In the genomic region with DNA sequence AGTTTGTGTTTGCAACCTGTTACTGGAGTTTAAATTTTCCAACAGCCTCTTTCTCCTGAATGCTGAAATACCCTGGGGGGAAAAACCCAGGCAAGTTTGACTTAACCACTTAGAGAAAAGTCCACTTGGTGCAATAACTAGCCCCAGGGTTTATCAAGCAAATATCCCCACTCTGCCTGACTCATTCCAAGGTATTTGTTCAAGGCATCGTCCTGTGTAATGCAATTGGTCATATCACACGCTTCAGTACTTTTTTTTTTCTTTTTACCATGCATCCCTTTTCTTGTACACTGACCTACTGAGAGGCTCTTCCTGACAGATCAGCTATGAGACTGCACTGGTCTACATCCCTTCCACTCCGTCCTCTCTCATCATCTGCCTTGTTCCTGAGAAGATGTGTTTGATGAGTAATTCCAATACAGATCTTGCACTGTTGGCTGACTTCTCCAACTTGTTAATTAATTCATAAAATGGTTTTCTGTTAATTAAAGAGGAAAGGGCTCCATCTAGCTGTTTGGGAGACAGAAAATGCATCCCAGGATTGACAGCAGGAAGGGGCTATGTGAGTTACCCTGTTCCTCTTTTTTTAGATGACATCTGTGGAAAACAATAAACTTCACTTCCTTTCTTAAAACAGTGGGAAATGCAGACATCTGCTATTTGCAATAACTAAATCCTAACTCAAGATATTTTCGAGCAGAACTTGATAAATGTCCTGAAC, we compare ENCODE assay signal across 12 cellular contexts.
DNase-seq lines count a peak whose midpoint lies in the region; ATAC-seq, FAIRE-seq and TF ChIP-seq lines count a peak whose summit lies in the region.
"Had no signal": no experiment of that assay in that cellular context is flagged by ENCODE, and none has a peak within 500 bp of the region (broad histone marks: within the 10 kb centered on the region; RNA-seq: fewer than 3 reads in every experiment).

No MANE protein-coding gene starts in this region.

- in situ Hi-C loops in GM23248 (cut with MboI) = no loop called here

- POLR2A ChIA-PET in SK-N-SH (lab: Yijun Ruan, JAX) = no interaction called here

- H4K20me1 ChIP-seq in GM23248 (ENCODE audit: insufficient read depth) (no peaks in the 10 kb centered on the region), SK-N-SH (ENCODE audit: insufficient read depth) (no peaks in the 10 kb centered on the region)

- H3K36me3 ChIP-seq in GM23248 (ENCODE audit: low read depth) (no peaks in the 10 kb centered on the region), SK-N-SH (replicated peaks in 1 of 2; ENCODE audit: control insufficient read depth in 1 of 2, insufficient read depth in 2 of 2, low read length in 1 of 2) (no peaks in the 10 kb centered on the region), small intestine (ENCODE audit: control insufficient read depth in 2 of 2, insufficient read depth in 2 of 2, low read length in 2 of 2) (no peaks in the 10 kb centered on the region)

- no peak for TF ChIP-seq RAD21 in SK-N-SH (IDR thresholded peaks at IDR 0.05; ENCODE audit: low read length)

- no peak for FAIRE-seq in small intestine (lab: Jason Lieb, UNC)
- FAIRE-seq: GM19239 had no signal

- no peaks in the 10 kb centered on the region for H3K9me3 ChIP-seq in GM23248 (ENCODE audit: low read depth)
- H3K9me3 ChIP-seq in SK-N-SH = no peaks in the 10 kb centered on the region
- no peaks in the 10 kb centered on the region for H3K9me3 ChIP-seq in small intestine (ENCODE audit: control insufficient read depth, low read depth)
- H3K9me3 ChIP-seq: testis had no signal

- no peak for TF ChIP-seq EP300 in SK-N-SH (IDR thresholded peaks at IDR 0.05; ENCODE audit: borderline replicate concordance in 1 of 2, low read depth in 1 of 2, low read length in 1 of 2)

- CTCF ChIA-PET in SK-N-SH (lab: Yijun Ruan, JAX) = interaction anchor here (0.6 to 1.0 kb wide), 2 partner anchors 11 to 12 kb away, joined by 3 read pairs; no protein-coding TSS in a partner anchor

- H3F3A ChIP-seq in GM23248 (ENCODE audit: insufficient read depth) = peaks cover 31% of the 10 kb centered on the region
- peaks cover 4% of the 10 kb centered on the region for H3F3A ChIP-seq in SK-N-SH (replicated peaks; ENCODE audit: insufficient read depth)

- no peaks in the 10 kb centered on the region for H3K79me2 ChIP-seq in GM23248 (ENCODE audit: insufficient read depth)
- H3K79me2 ChIP-seq in SK-N-SH (ENCODE audit: insufficient read depth) = no peaks in the 10 kb centered on the region

- H3K4me2 ChIP-seq in GM23248 (ENCODE audit: unreplicated experiment) = peak overlapping the region; percentile 12
- no peak overlapping the region for H3K4me2 ChIP-seq in SK-N-SH

- H3K4me3 ChIP-seq in GM23248 = no peak overlapping the region
- no peak overlapping the region for H3K4me3 ChIP-seq in SK-N-SH (ENCODE audit: low read depth in 2 of 2, low read length in 1 of 2)
- no peak overlapping the region for H3K4me3 ChIP-seq in foreskin fibroblast (ENCODE audit: low read depth in 1 of 2, low read length in 2 of 2)
- H3K4me3 ChIP-seq in small intestine (ENCODE audit: low read depth in 1 of 2, low read length in 2 of 2) = no peak overlapping the region
- H3K4me3 ChIP-seq: testis had no signal

- H2AFZ ChIP-seq in GM23248 (no peak overlapping the region), SK-N-SH (ENCODE audit: low read depth) (no peak overlapping the region)

- H3K4me1 ChIP-seq in GM23248 (ENCODE audit: insufficient read depth) = peaks cover 38% of the 10 kb centered on the region
- H3K4me1 ChIP-seq in SK-N-SH (ENCODE audit: control insufficient read depth in 1 of 2, insufficient read depth in 2 of 2, low read depth in 1 of 2, low read length in 1 of 2) = peaks cover 0 to 21% of the 10 kb centered on the region in 2 experiments; a peak in 1 of 4 replicates
- H3K4me1 ChIP-seq in small intestine (ENCODE audit: control insufficient read depth in 2 of 2, insufficient read depth in 1 of 2, low read depth in 1 of 2, low read length in 1 of 2) = no peaks in the 10 kb centered on the region
- H3K4me1 ChIP-seq: testis had no signal

- H3K9ac ChIP-seq in GM23248 = no peak overlapping the region
- no peak overlapping the region for H3K9ac ChIP-seq in SK-N-SH

- DNase-seq in GM23248 (peak; percentile 84), SK-N-SH (no peak), foreskin fibroblast (peak; percentile 88 to 94), NCI-H187 (lab: John Stamatoyannopoulos, UW) (no peak), small intestine (no peak)
- DNase-seq: activated CD4-positive, alpha-beta T cell treated with anti-CD3 and anti-CD28 coated beads for 36 hours; NCI-H2081 treated with DMSO at 0.1 percent for 48 hours; testis had no signal

- H3K9me2 ChIP-seq in GM23248 (ENCODE audit: insufficient read depth) = no peaks in the 10 kb centered on the region
- no peaks in the 10 kb centered on the region for H3K9me2 ChIP-seq in SK-N-SH

- TF ChIP-seq CTCF in 22Rv1 (IDR thresholded peaks at IDR 0.05) (peak; percentile 43), SK-N-SH (IDR thresholded peaks at IDR 0.05) (no peak), foreskin fibroblast (IDR thresholded peaks at IDR 0.05; ENCODE audit: low read depth, low read length) (no peak)

- H3K27me3 ChIP-seq in GM23248 (replicated peaks; ENCODE audit: insufficient read depth) (no peaks in the 10 kb centered on the region), SK-N-SH (ENCODE audit: insufficient read depth) (no peaks in the 10 kb centered on the region), small intestine (ENCODE audit: control insufficient read depth in 2 of 2, insufficient read depth in 2 of 2, low read length in 2 of 2) (no peaks in the 10 kb centered on the region)
- H3K27me3 ChIP-seq: testis had no signal

- WGBS in GM23248 (ENCODE audit: low coverage in 1 of 2, low lambda C conversion rate in 2 of 2, missing lambda C conversion rate in 2 of 2), 2 experiments = 29 to 41% methylated on average over 4 of the region's 4 CpGs
- 35% methylated on average over 4 of the region's 4 CpGs for WGBS in SK-N-SH (ENCODE audit: low lambda C conversion rate)
- 32 to 40% (median 35%) methylated on average over 4 of the region's 4 CpGs for WGBS in small intestine, 3 donors

- no peak for ATAC-seq in HG02970 (IDR thresholded peaks at IDR 0.05; ENCODE audit: low FRiP score, unreplicated experiment)
- ATAC-seq in HG03039 (IDR thresholded peaks at IDR 0.05; ENCODE audit: unreplicated experiment) = no peak
- ATAC-seq: activated CD4-positive, alpha-beta T cell treated with anti-CD3 and anti-CD28 coated beads for 36 hours had no signal

- H3K27ac ChIP-seq in 22Rv1 (peak overlapping the region; percentile 88), GM23248 (no peak overlapping the region), SK-N-SH (ENCODE audit: low read depth in 2 of 2, low read length in 1 of 2) (no peak overlapping the region), small intestine (ENCODE audit: low read depth in 1 of 2, low read length in 1 of 2) (no peak overlapping the region)
- H3K27ac ChIP-seq: testis had no signal

TF ChIP-seq in SK-N-SH, 30 proteins besides CTCF, POLR2A, EP300 and RAD21:
- no peak for TF ChIP-seq RFX5 (IDR thresholded peaks at IDR 0.05; ENCODE audit: low read length)
- peak; percentile 33; the same call in 1 of the 2 replicates for TF ChIP-seq FOSL2 (IDR thresholded peaks at IDR 0.05; ENCODE audit: borderline replicate concordance, low read depth)
- TF ChIP-seq, protein P1, sequence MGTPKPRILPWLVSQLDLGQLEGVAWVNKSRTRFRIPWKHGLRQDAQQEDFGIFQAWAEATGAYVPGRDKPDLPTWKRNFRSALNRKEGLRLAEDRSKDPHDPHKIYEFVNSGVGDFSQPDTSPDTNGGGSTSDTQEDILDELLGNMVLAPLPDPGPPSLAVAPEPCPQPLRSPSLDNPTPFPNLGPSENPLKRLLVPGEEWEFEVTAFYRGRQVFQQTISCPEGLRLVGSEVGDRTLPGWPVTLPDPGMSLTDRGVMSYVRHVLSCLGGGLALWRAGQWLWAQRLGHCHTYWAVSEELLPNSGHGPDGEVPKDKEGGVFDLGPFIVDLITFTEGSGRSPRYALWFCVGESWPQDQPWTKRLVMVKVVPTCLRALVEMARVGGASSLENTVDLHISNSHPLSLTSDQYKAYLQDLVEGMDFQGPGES (IDR thresholded peaks at IDR 0.05; ENCODE audit: low read depth, low read length) = no peak
- no peak for TF ChIP-seq MXI1 (IDR thresholded peaks at IDR 0.05; ENCODE audit: low read depth, low read length)
- 0 out of 2 replicates have a peak, but pooled peaks have one; percentile 6 for TF ChIP-seq JUND (IDR thresholded peaks at IDR 0.05)
- TF ChIP-seq, protein P2, sequence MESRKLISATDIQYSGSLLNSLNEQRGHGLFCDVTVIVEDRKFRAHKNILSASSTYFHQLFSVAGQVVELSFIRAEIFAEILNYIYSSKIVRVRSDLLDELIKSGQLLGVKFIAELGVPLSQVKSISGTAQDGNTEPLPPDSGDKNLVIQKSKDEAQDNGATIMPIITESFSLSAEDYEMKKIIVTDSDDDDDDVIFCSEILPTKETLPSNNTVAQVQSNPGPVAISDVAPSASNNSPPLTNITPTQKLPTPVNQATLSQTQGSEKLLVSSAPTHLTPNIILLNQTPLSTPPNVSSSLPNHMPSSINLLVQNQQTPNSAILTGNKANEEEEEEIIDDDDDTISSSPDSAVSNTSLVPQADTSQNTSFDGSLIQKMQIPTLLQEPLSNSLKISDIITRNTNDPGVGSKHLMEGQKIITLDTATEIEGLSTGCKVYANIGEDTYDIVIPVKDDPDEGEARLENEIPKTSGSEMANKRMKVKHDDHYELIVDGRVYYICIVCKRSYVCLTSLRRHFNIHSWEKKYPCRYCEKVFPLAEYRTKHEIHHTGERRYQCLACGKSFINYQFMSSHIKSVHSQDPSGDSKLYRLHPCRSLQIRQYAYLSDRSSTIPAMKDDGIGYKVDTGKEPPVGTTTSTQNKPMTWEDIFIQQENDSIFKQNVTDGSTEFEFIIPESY (IDR thresholded peaks at IDR 0.05; ENCODE audit: borderline replicate concordance, low read depth) = no peak

Comparison
In these comparisons a context has a peak if more than half of its experiments do, and no peak if none do; other contexts are left out.
1. DNase-seq: peak in GM23248 (single experiment) and foreskin fibroblast (2 of 2); none in SK-N-SH (single experiment), NCI-H187 (0 of 2) and small intestine (single experiment).